1 cellular context compared by ENCODE assay signal in genomic region chr1:220094016-220094911, GRCh38.
TF ChIP-seq lines count a peak whose summit lies in the region.

IARS2 (plus strand) TSS chr1:220094132; CDS start chr1:220094217, 85 bp downstream.

TF ChIP-seq in HepG2, 621 proteins besides CTCF, POLR2A, EP300 and RAD21 (continued from another document and continues in another):
- no peak for TF ChIP-seq ATF6 (CRISPR knock-in tag; conservative IDR thresholded peaks at IDR 0.05)
- TF ChIP-seq HNF4A (CRISPR knock-in tag; IDR thresholded peaks at IDR 0.05), result peak; percentile 18; the same call in 1 of the 2 replicates
- no peak for TF ChIP-seq RAD51 (IDR thresholded peaks at IDR 0.05; ENCODE audit: borderline replicate concordance)
- peak; percentile 51; the same call in 1 of the 2 replicates for TF ChIP-seq ZFYVE20 (CRISPR knock-in tag; IDR thresholded peaks at IDR 0.05; ENCODE audit: borderline replicate concordance, low read depth)
- TF ChIP-seq TFDP1 (CRISPR knock-in tag; IDR thresholded peaks at IDR 0.05; ENCODE audit: borderline replicate concordance), result 0 out of 2 replicates have a peak, but pooled peaks have one; percentile 17
- no peak for TF ChIP-seq ZBTB3 (CRISPR knock-in tag; IDR thresholded peaks at IDR 0.05; ENCODE audit: borderline replicate concordance, low read depth)
- TF ChIP-seq ZNF225 (CRISPR knock-in tag; IDR thresholded peaks at IDR 0.05), result no peak
- no peak for TF ChIP-seq MLLT10 (CRISPR knock-in tag; IDR thresholded peaks at IDR 0.05)
- TF ChIP-seq, protein P1, sequence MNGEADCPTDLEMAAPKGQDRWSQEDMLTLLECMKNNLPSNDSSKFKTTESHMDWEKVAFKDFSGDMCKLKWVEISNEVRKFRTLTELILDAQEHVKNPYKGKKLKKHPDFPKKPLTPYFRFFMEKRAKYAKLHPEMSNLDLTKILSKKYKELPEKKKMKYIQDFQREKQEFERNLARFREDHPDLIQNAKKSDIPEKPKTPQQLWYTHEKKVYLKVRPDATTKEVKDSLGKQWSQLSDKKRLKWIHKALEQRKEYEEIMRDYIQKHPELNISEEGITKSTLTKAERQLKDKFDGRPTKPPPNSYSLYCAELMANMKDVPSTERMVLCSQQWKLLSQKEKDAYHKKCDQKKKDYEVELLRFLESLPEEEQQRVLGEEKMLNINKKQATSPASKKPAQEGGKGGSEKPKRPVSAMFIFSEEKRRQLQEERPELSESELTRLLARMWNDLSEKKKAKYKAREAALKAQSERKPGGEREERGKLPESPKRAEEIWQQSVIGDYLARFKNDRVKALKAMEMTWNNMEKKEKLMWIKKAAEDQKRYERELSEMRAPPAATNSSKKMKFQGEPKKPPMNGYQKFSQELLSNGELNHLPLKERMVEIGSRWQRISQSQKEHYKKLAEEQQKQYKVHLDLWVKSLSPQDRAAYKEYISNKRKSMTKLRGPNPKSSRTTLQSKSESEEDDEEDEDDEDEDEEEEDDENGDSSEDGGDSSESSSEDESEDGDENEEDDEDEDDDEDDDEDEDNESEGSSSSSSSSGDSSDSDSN (CRISPR knock-in tag; IDR thresholded peaks at IDR 0.05), result peak; percentile 96
- no peak; the same call in 1 of the 2 replicates for TF ChIP-seq YEATS2 (CRISPR knock-in tag; IDR thresholded peaks at IDR 0.05; ENCODE audit: borderline replicate concordance)
- no peak for TF ChIP-seq ZNF784 (CRISPR knock-in tag; IDR thresholded peaks at IDR 0.05; ENCODE audit: borderline replicate concordance)
- no peak for TF ChIP-seq HOXA9 (CRISPR knock-in tag; IDR thresholded peaks at IDR 0.05; ENCODE audit: borderline replicate concordance)
- TF ChIP-seq TAF15 (IDR thresholded peaks at IDR 0.05; ENCODE audit: low read depth, low read length, poor library complexity, severe bottlenecking), result no peak
- no peak; the same call in 1 of the 2 replicates for TF ChIP-seq DRAP1 (CRISPR knock-in tag; IDR thresholded peaks at IDR 0.05)
- peak; percentile 69; the same call in 1 of the 2 replicates for TF ChIP-seq YEATS4 (CRISPR knock-in tag; IDR thresholded peaks at IDR 0.05; ENCODE audit: borderline replicate concordance)
- TF ChIP-seq JUN (CRISPR knock-in tag; IDR thresholded peaks at IDR 0.05), result no peak
- no peak; the same call in 1 of the 2 replicates for TF ChIP-seq ARNTL (CRISPR knock-in tag; IDR thresholded peaks at IDR 0.05)
- no peak for TF ChIP-seq ZBTB49 (CRISPR knock-in tag; IDR thresholded peaks at IDR 0.05; ENCODE audit: borderline replicate concordance)
- TF ChIP-seq CEBPZ (IDR thresholded peaks at IDR 0.05; ENCODE audit: low read length), result no peak
- TF ChIP-seq NFIC (IDR thresholded peaks at IDR 0.05; ENCODE audit: low read length), result no peak
- no peak for TF ChIP-seq BHLHE40 (IDR thresholded peaks at IDR 0.05; ENCODE audit: low read length)
- TF ChIP-seq, protein P2, sequence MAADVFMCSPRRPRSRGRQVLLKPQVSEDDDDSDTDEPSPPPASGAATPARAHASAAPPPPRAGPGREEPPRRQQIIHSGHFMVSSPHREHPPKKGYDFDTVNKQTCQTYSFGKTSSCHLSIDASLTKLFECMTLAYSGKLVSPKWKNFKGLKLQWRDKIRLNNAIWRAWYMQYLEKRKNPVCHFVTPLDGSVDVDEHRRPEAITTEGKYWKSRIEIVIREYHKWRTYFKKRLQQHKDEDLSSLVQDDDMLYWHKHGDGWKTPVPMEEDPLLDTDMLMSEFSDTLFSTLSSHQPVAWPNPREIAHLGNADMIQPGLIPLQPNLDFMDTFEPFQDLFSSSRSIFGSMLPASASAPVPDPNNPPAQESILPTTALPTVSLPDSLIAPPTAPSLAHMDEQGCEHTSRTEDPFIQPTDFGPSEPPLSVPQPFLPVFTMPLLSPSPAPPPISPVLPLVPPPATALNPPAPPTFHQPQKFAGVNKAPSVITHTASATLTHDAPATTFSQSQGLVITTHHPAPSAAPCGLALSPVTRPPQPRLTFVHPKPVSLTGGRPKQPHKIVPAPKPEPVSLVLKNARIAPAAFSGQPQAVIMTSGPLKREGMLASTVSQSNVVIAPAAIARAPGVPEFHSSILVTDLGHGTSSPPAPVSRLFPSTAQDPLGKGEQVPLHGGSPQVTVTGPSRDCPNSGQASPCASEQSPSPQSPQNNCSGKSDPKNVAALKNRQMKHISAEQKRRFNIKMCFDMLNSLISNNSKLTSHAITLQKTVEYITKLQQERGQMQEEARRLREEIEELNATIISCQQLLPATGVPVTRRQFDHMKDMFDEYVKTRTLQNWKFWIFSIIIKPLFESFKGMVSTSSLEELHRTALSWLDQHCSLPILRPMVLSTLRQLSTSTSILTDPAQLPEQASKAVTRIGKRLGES (CRISPR knock-in tag; IDR thresholded peaks at IDR 0.05; ENCODE audit: borderline replicate concordance), result no peak
- no peak; the same call in 1 of the 2 replicates for TF ChIP-seq ZFP36L1 (CRISPR knock-in tag; IDR thresholded peaks at IDR 0.05)
- peak; percentile 69 for TF ChIP-seq BRD4 (CRISPR knock-in tag; IDR thresholded peaks at IDR 0.05)
- TF ChIP-seq ZBTB34 (CRISPR knock-in tag; IDR thresholded peaks at IDR 0.05), result no peak
- TF ChIP-seq HIC2 (CRISPR knock-in tag; IDR thresholded peaks at IDR 0.05; ENCODE audit: low read depth), result no peak
- TF ChIP-seq GPN1 (CRISPR knock-in tag; IDR thresholded peaks at IDR 0.05; ENCODE audit: borderline replicate concordance), result 0 out of 2 replicates have a peak, but pooled peaks have one; percentile 54
- TF ChIP-seq ZNF430 (CRISPR knock-in tag; IDR thresholded peaks at IDR 0.05), result no peak; the same call in 1 of the 2 replicates
- TF ChIP-seq RXRB (CRISPR knock-in tag; IDR thresholded peaks at IDR 0.05; ENCODE audit: borderline replicate concordance), result no peak
- TF ChIP-seq ETV5 (CRISPR knock-in tag; IDR thresholded peaks at IDR 0.05; ENCODE audit: borderline replicate concordance), result no peak
- peak; percentile 86 for TF ChIP-seq AGO2 (optimal IDR thresholded peaks at IDR 0.05; ENCODE audit: low read depth, low read length)
- TF ChIP-seq, protein P3, sequence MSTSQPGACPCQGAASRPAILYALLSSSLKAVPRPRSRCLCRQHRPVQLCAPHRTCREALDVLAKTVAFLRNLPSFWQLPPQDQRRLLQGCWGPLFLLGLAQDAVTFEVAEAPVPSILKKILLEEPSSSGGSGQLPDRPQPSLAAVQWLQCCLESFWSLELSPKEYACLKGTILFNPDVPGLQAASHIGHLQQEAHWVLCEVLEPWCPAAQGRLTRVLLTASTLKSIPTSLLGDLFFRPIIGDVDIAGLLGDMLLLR (CRISPR knock-in tag; IDR thresholded peaks at IDR 0.05), result peak; percentile 68; the same call in 1 of the 2 replicates
